9 cellular contexts compared by ENCODE assay signal in the genomic region with DNA sequence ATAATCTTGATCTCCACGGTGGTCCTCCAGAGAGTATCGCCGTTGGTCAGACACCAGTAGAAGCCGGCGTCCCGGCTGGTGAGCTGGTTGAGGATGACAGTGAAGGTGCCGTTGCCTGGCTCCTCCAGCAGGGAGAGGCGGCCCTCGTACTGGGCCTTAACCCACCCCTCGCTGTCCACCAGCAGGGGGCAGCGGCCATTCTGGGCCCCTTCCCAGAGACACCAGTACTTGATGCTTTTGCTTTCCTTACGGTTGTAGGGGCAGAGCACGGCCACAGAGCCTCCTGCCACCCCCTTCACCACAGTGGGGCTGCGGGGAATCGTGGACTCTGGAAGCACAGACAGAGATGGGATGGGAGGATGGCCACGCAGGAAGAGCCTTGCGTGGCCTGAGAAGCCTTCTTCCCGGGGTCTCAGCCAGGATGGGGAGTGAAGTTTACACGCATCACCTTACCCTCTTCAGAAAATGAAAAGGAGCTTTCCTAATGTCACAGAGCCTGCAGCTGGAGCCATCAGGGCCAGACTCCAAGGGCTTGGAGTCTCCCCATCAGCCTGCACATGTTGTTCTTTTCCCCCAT. TPM values are rescaled to one million over a fixed set of nuclear protein-coding genes. Genes with fewer than 3 reads are reported as not detected.
DNase-seq lines count a peak whose midpoint lies in the region; ATAC-seq and TF ChIP-seq lines count a peak whose summit lies in the region.
"Had no signal": no experiment of that assay in that cellular context is flagged by ENCODE, and none has a peak within 500 bp of the region (broad histone marks: within the 10 kb centered on the region; RNA-seq: fewer than 3 reads in every experiment).

No MANE protein-coding gene starts in this region.

- intact Hi-C loops in activated CD4-positive, alpha-beta T cell treated with anti-CD3 and anti-CD28 coated beads, Interleukin-2, amount 10 ng/mL, durations not matched to agents 24 days and 14 days (cut with micrococcal nuclease) = loop anchor here (1.0 kb wide), 1 partner anchor 47 kb away; no protein-coding TSS in a partner anchor
- intact Hi-C loops in spleen (cut with DNase I; ENCODE audit: low total_unique reads) = no loop called here

- no peaks in the 10 kb centered on the region for H3K27me3 ChIP-seq in spleen (replicated peaks in 1 of 7)

- peaks cover 2% of the 10 kb centered on the region for H3K4me1 Mint-ChIP-seq in activated CD4-positive, alpha-beta T cell treated with anti-CD3 and anti-CD28 coated beads, Interleukin-2, amount 10 ng/mL, durations not matched to agents 24 days and 14 days

- H3K4me3 Mint-ChIP-seq in activated CD4-positive, alpha-beta T cell treated with anti-CD3 and anti-CD28 coated beads, Interleukin-2, amount 10 ng/mL, durations not matched to agents 24 days and 14 days = no peak overlapping the region

- TF ChIP-seq CTCF in fibroblast of villous mesenchyme (IDR thresholded peaks at IDR 0.05; ENCODE audit: insufficient read depth, low read depth, low read length) (peak; percentile 80), spleen (IDR thresholded peaks at IDR 0.05 in 8 of 11, conservative IDR thresholded peaks at IDR 0.05 in 3 of 11) (peak in 10 of 11 experiments; percentile 40 to 79 (median 61))

- no peaks in the 10 kb centered on the region for H3K9me3 Mint-ChIP-seq in activated CD4-positive, alpha-beta T cell treated with anti-CD3 and anti-CD28 coated beads, Interleukin-2, amount 10 ng/mL, durations not matched to agents 24 days and 14 days

- no peak overlapping the region for H3K27ac Mint-ChIP-seq in activated CD4-positive, alpha-beta T cell treated with anti-CD3 and anti-CD28 coated beads, Interleukin-2, amount 10 ng/mL, durations not matched to agents 24 days and 14 days

- H3K4me3 ChIP-seq in fibroblast of villous mesenchyme (ENCODE audit: low read depth, low read length) (no peak overlapping the region), spleen (no peak overlapping the region)

- ATAC-seq in GM21825 (IDR thresholded peaks at IDR 0.05; ENCODE audit: unreplicated experiment) = no peak

- peak; percentile 67 for DNase-seq in COLO668 (lab: John Stamatoyannopoulos, UW; ENCODE audit: unreplicated experiment)
- peak; percentile 52 for DNase-seq in HT1080 (ENCODE audit: low read depth)
- DNase-seq in activated CD4-positive, alpha-beta T cell treated with anti-CD3 and anti-CD28 coated beads, Interleukin-2, amount 10 ng/mL, durations not matched to agents 24 days and 14 days = peak; percentile 85
- DNase-seq in fibroblast of villous mesenchyme (ENCODE audit: low read depth) = peak; percentile 56
- DNase-seq in spleen = no peak
- DNase-seq in GOT3 (lab: John Stamatoyannopoulos, UW) = no peak
- no peak for DNase-seq in NCI-H1436 treated with DMSO at 0.1 percent for 48 hours (lab: John Stamatoyannopoulos, UW)

- H3K36me3 Mint-ChIP-seq in activated CD4-positive, alpha-beta T cell treated with anti-CD3 and anti-CD28 coated beads, Interleukin-2, amount 10 ng/mL, durations not matched to agents 24 days and 14 days (ENCODE audit: low read depth) = no peaks in the 10 kb centered on the region

- no peaks in the 10 kb centered on the region for H3K36me3 ChIP-seq in spleen

- TF ChIP-seq POLR2A in spleen (IDR thresholded peaks at IDR 0.05) = no peak

- H3K4me1 ChIP-seq in spleen = peaks cover 10 to 39% (median 27%) of the 10 kb centered on the region in 6 donors

- H3K27me3 Mint-ChIP-seq in activated CD4-positive, alpha-beta T cell treated with anti-CD3 and anti-CD28 coated beads, Interleukin-2, amount 10 ng/mL, durations not matched to agents 24 days and 14 days = peaks cover 1% of the 10 kb centered on the region

- no peak overlapping the region for H3K27ac ChIP-seq in spleen

- H3K9me3 ChIP-seq in spleen = no peaks in the 10 kb centered on the region

- 54 to 74% (median 67%) methylated on average over 12 to 19 of the region's 19 CpGs for WGBS in spleen, 5 donors

RNA-seq across cellular contexts. Expression of a gene that starts 10.7 kb away (rescaled TPM):
- total RNA-seq in HT1080 (2014; rRNA removed; shearing (Covaris generic)) = 0.13 TPM in 1 of 2 replicates, not detected in the other
- polyA plus RNA-seq in HT1080 (2015; cell fraction: cytosol; rRNA removed) = 0.03 TPM in 2 replicates
- 0.05 and 0.06 TPM in 2 replicates for polyA plus RNA-seq in HT1080 (2015; cell fraction: nucleus; rRNA removed)
- 0.07 TPM in 1 of 2 replicates, not detected in the other for total RNA-seq in activated CD4-positive, alpha-beta T cell treated with anti-CD3 and anti-CD28 coated beads, Interleukin-2, amount 10 ng/mL, durations not matched to agents 24 days and 14 days
- total RNA-seq in fibroblast of villous mesenchyme (not detected in 2 replicates), spleen (1 to 10 TPM in 3 of 7 donors, under 1 TPM in 4; 0.37 to 1.7 (median 0.94) TPM)
- polyA plus RNA-seq in spleen = under 1 TPM; 0.13 to 0.99 (median 0.30) TPM
- total RNA-seq: glomerular endothelial cell had no signal

RNA-seq across cellular contexts. Expression of a gene that starts 13.8 kb away (rescaled TPM):
- total RNA-seq in HT1080 (2014; rRNA removed; shearing (Covaris generic)) = not detected in 2 replicates
- polyA plus RNA-seq in HT1080 (2015; cell fraction: cytosol; rRNA removed) = 1.1 and 1.2 TPM in 2 replicates
- 0.07 and 0.22 TPM in 2 replicates for polyA plus RNA-seq in HT1080 (2015; cell fraction: nucleus; rRNA removed)
- 19.6 and 23.2 TPM in 2 replicates for total RNA-seq in activated CD4-positive, alpha-beta T cell treated with anti-CD3 and anti-CD28 coated beads, Interleukin-2, amount 10 ng/mL, durations not matched to agents 24 days and 14 days
- total RNA-seq in fibroblast of villous mesenchyme (1.3 and 1.6 TPM in 2 replicates), spleen (100 to 1,000 TPM; 136 to 269 (median 242) TPM)
- 100 to 1,000 TPM; 165 to 229 (median 187) TPM for polyA plus RNA-seq in spleen

RNA-seq across cellular contexts. Expression of a gene that starts 34.7 kb away (rescaled TPM):
- total RNA-seq in HT1080 (2014; rRNA removed; shearing (Covaris generic)) = not detected in 2 replicates
- polyA plus RNA-seq in HT1080 (2015; cell fraction: cytosol; rRNA removed) = not detected in 2 replicates
- polyA plus RNA-seq in HT1080 (2015; cell fraction: nucleus; rRNA removed) = not detected in 2 replicates
- total RNA-seq in activated CD4-positive, alpha-beta T cell treated with anti-CD3 and anti-CD28 coated beads, Interleukin-2, amount 10 ng/mL, durations not matched to agents 24 days and 14 days = not detected in 2 replicates
- total RNA-seq in fibroblast of villous mesenchyme (not detected in 2 replicates), spleen (1 to 10 TPM in 1 of 7 donors, under 1 TPM in 4, not detected in 2; 0.16 to 1.0 (median 0.36) TPM)
- 1 to 10 TPM in 1 of 3 donors, under 1 TPM in 2; 0.38 to 1.3 (median 0.59) TPM for polyA plus RNA-seq in spleen
- total RNA-seq: glomerular endothelial cell had no signal

RNA-seq across cellular contexts. Expression of a gene that starts 38.3 kb away (rescaled TPM):
- total RNA-seq in HT1080 (2014; rRNA removed; shearing (Covaris generic)) = 17.2 and 19.8 TPM in 2 replicates
- 12.8 and 16.7 TPM in 2 replicates for polyA plus RNA-seq in HT1080 (2015; cell fraction: cytosol; rRNA removed)
- 7.0 and 11.0 TPM in 2 replicates for polyA plus RNA-seq in HT1080 (2015; cell fraction: nucleus; rRNA removed)
- 5.1 and 5.9 TPM in 2 replicates for total RNA-seq in activated CD4-positive, alpha-beta T cell treated with anti-CD3 and anti-CD28 coated beads, Interleukin-2, amount 10 ng/mL, durations not matched to agents 24 days and 14 days
- total RNA-seq in fibroblast of villous mesenchyme (0.86 and 2.6 TPM in 2 replicates), spleen (under 1 TPM in 2 of 7 donors, not detected in 5; 0.30 to 0.34 TPM)
- 1 to 10 TPM; 1.2 to 2.0 (median 1.4) TPM for polyA plus RNA-seq in spleen
- total RNA-seq: glomerular endothelial cell had no signal

Comparison
In these comparisons a context has a peak if more than half of its experiments do, and no peak if none do; other contexts are left out.
1. DNase-seq: peak in COLO668 (single experiment), HT1080 (single experiment), activated CD4-positive, alpha-beta T cell treated with anti-CD3 and anti-CD28 coated beads, Interleukin-2, amount 10 ng/mL, durations not matched to agents 24 days and 14 days (single experiment) and fibroblast of villous mesenchyme (single experiment); none in spleen (single experiment), GOT3 (single experiment) and NCI-H1436 treated with DMSO at 0.1 percent for 48 hours (single experiment).